26 cellular contexts compared by ENCODE assay signal in genomic region chr1:29454616-29455380, GRCh38.
A peak's percentile ranks its signal among the peaks of the same experiment; 100 is the strongest.
DNase-seq lines count a peak whose midpoint lies in the region; ATAC-seq and TF ChIP-seq lines count a peak whose summit lies in the region.
"Had no signal": no experiment of that assay in that cellular context is flagged by ENCODE, and none has a peak within 500 bp of the region (broad histone marks: within the 10 kb centered on the region; RNA-seq: fewer than 3 reads in every experiment).

No MANE protein-coding gene starts in this region.

- DNase-seq in DMS 273 (lab: John Stamatoyannopoulos, UW; ENCODE audit: unreplicated experiment) (peak; percentile 20), DMS 273 treated with DMSO at 0.1 percent for 48 hours (lab: John Stamatoyannopoulos, UW) (no peak), endodermal cell (no peak), aorta (peak; percentile 27 to 47), caudate nucleus (lab: John Stamatoyannopoulos, UW) (no peak), SW480 (ENCODE audit: low spot score) (no peak)
- DNase-seq: Caco-2; CD8-positive, alpha-beta T cell; DMS79 treated with DMSO at 0.1 percent for 48 hours; GM23248; HCEC 1CT; NCI-H1048; NCI-H1417; NCI-H1694; NCI-H2081; NCI-H2227 treated with DMSO at 0.1 percent for 48 hours; NCI-H526 treated with DMSO at 0.1 percent for 48 hours; SHP77 had no signal

- H3K9ac ChIP-seq in endodermal cell (ENCODE audit: extremely low read depth, low read length, poor library complexity, severe bottlenecking): no peak overlapping the region
- H3K9ac ChIP-seq: GM23248, KMS-11 had no signal

- H3K4me3 ChIP-seq in HEK293 (ENCODE audit: low read depth, low read length) (no peak overlapping the region), endodermal cell (ENCODE audit: low read length) (no peak overlapping the region), aorta (ENCODE audit: low read length in 2 of 2) (no peak overlapping the region)
- H3K4me3 ChIP-seq: GM23248 had no signal

- H3K27me3 ChIP-seq in endodermal cell (ENCODE audit: control insufficient read depth, insufficient read depth, low read length, poor library complexity, severe bottlenecking) (no peaks in the 10 kb centered on the region), aorta (ENCODE audit: control insufficient read depth in 1 of 2, insufficient read depth in 2 of 2, low read length in 1 of 2) (no peaks in the 10 kb centered on the region)

- ATAC-seq in aorta (ENCODE audit: low FRiP score): no peak
- ATAC-seq: CD8-positive, alpha-beta T cell; Panc1 had no signal

- CTCF ChIA-PET in HEK293 (lab: Yijun Ruan, JAX): no interaction called here

- peaks cover 25% of the 10 kb centered on the region for H3K4me1 Mint-ChIP-seq in endodermal cell
- H3K4me1 Mint-ChIP-seq: B cell, IgD-negative memory B cell had no signal

- H3K9me3 Mint-ChIP-seq in endodermal cell: peaks cover 7% of the 10 kb centered on the region
- H3K9me3 Mint-ChIP-seq: CD8-positive, alpha-beta T cell had no signal

- H3K4me1 ChIP-seq in HEK293 (ENCODE audit: control insufficient read depth, insufficient read depth, low read length) (no peaks in the 10 kb centered on the region), endodermal cell (ENCODE audit: control insufficient read depth, insufficient read depth, low read length) (no peaks in the 10 kb centered on the region), aorta (ENCODE audit: control insufficient read depth in 1 of 2, insufficient read depth in 2 of 2, low read length in 2 of 2) (no peaks in the 10 kb centered on the region)
- H3K4me1 ChIP-seq: Caco-2 had no signal

- H3K9me3 ChIP-seq in HEK293 (ENCODE audit: control insufficient read depth, insufficient read depth, low read depth, low read length) (no peaks in the 10 kb centered on the region), endodermal cell (ENCODE audit: control insufficient read depth, low read length) (no peaks in the 10 kb centered on the region), aorta (ENCODE audit: control insufficient read depth, low read length) (no peaks in the 10 kb centered on the region)
- H3K9me3 ChIP-seq: Caco-2 had no signal

- intact Hi-C loops in aorta (cut with DNase I): loop anchor here in 1 of 2 donors (10.0 kb wide), 1 partner anchor 220 kb away; the partner anchor contains the start of genes MECR and PTPRU

- H3K27ac Mint-ChIP-seq in endodermal cell: no peak overlapping the region
- H3K27ac Mint-ChIP-seq: B cell; CD8-positive, alpha-beta T cell; IgD-negative memory B cell had no signal

- no peak overlapping the region for H3K4me3 Mint-ChIP-seq in endodermal cell
- H3K4me3 Mint-ChIP-seq: B cell; CD8-positive, alpha-beta T cell; IgD-negative memory B cell had no signal

- H3K27ac ChIP-seq in HEK293 (ENCODE audit: extremely low read depth, low read depth, low read length) (no peak overlapping the region), endodermal cell (ENCODE audit: low read depth, low read length) (no peak overlapping the region), aorta (ENCODE audit: low read depth in 1 of 2, low read length in 2 of 2) (no peak overlapping the region), caudate nucleus (ENCODE audit: low read depth, low read length) (no peak overlapping the region)
- H3K27ac ChIP-seq: 22Rv1, C4-2B, GM23248, KMS-11, RWPE1 had no signal

- POLR2A ChIA-PET in HEK293 (lab: Yijun Ruan, JAX): no interaction called here

- no peaks in the 10 kb centered on the region for H3K36me3 ChIP-seq in HEK293 (ENCODE audit: control insufficient read depth in 2 of 2, insufficient read depth in 1 of 2, low read length in 2 of 2)
- H3K36me3 ChIP-seq in endodermal cell (ENCODE audit: control insufficient read depth, insufficient read depth, low read length): no peaks in the 10 kb centered on the region
- H3K36me3 ChIP-seq in aorta (ENCODE audit: control insufficient read depth in 1 of 2, insufficient read depth in 2 of 2, low read length in 1 of 2): no peaks in the 10 kb centered on the region

- no peaks in the 10 kb centered on the region for H3K36me3 Mint-ChIP-seq in endodermal cell (ENCODE audit: low read depth)
- H3K36me3 Mint-ChIP-seq: CD8-positive, alpha-beta T cell; IgD-negative memory B cell had no signal

- H3K27me3 Mint-ChIP-seq in endodermal cell (ENCODE audit: insufficient read depth): peaks cover 6% of the 10 kb centered on the region

- TF ChIP-seq CTCF in HEK293 (tag by site-specific recombination; IDR thresholded peaks at IDR 0.05): no peak
- peak; percentile 32 for TF ChIP-seq CTCF in endodermal cell (conservative IDR thresholded peaks at IDR 0.05)

- whole genome bisulfite sequencing in endodermal cell (ENCODE audit: insufficient coverage in 1 of 2, insufficient read length in 1 of 2), 2 experiments: 76 to 88% methylated on average over 6 to 13 of the region's 13 CpGs
- WGBS in aorta, 2 donors: 69 to 76% methylated on average over 11 to 13 of the region's 13 CpGs

TF ChIP-seq in HEK293, 187 proteins besides CTCF, POLR2A, EP300 and RAD21:
- TF ChIP-seq BCL6B (tag by site-specific recombination; IDR thresholded peaks at IDR 0.05) (no peak), GLIS1 (tag by site-specific recombination; IDR thresholded peaks at IDR 0.05) (peak; percentile 38; the same call in 1 of the 2 replicates)

Comparison
In these comparisons a context has a peak if more than half of its experiments do, and no peak if none do; other contexts are left out.
1. DNase-seq: peak in DMS 273 (single experiment) and aorta (2 of 2); none in DMS 273 treated with DMSO at 0.1 percent for 48 hours (single experiment), endodermal cell (single experiment), caudate nucleus (0 of 61) and SW480 (single experiment).